In the genomic region with DNA sequence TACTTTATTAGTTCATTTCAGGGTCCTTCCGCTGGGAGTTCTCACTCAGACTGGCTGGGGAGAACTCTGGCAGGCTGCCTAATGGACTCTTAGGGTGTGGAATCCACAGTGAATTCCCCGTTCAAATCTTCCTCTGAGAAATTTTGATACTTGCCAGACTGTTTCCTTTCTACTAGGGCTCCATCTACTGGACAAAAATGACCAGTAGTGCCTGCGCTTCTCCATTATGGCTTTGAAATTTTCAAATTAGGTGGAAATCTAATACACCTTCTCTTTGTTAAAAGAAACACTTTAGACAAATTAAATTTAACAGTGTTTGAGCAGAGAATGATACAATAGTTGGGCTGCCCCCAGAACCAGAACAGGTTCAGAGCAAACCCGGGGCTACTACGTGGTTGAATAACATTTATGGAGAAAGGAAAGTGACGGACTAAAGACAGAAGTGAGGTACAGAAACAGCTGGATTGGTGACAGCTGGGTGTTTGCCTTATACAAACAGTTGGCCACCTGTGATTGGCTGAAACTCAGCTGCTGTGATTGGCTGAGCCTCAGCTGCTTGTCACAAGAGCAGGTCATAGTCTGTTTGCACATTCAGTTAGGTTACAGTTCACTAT, we compare ENCODE assay signal across 8 cellular contexts. TPM values are rescaled to one million over a fixed set of nuclear protein-coding genes. Genes with fewer than 3 reads are reported as not detected.
A peak's percentile ranks its signal among the peaks of the same experiment; 100 is the strongest.
DNase-seq lines count a peak whose midpoint lies in the region; ATAC-seq, FAIRE-seq and TF ChIP-seq lines count a peak whose summit lies in the region.

No MANE protein-coding gene starts in this region.

- WGBS in K562 (ENCODE audit: insufficient coverage, low coverage, missing lambda C conversion rate), result 25% methylated on average over 6 of the region's 6 CpGs

- POLR2A ChIA-PET in K562 (lab: Yijun Ruan, JAX), result interaction anchor here (0.6 to 0.9 kb wide), 4 partner anchors 49 to 201 kb away, joined by 3 read pairs; no protein-coding TSS in a partner anchor

- FAIRE-seq in GM18507 (lab: Jason Lieb, UNC), result peak; percentile 75
- peak; percentile 87 for FAIRE-seq in K562 (lab: Jason Lieb, UNC)

- H2AFZ ChIP-seq in OCI-LY1 (ENCODE audit: low read length) (peak overlapping the region; percentile 42), K562 (ENCODE audit: low read depth, low read length) (peak overlapping the region; percentile 61)

- H3K4me3 ChIP-seq in OCI-LY1 (ENCODE audit: low read depth, low read length, poor library complexity, severe bottlenecking) (peak overlapping the region; percentile 17), K562 (no peak overlapping the region), gastrocnemius medialis (peak overlapping the region; percentile 29 to 48 (median 37))

- H4K20me1 ChIP-seq in OCI-LY1 (ENCODE audit: insufficient read depth, low read length) (no peaks in the 10 kb centered on the region), K562 (replicated peaks; ENCODE audit: control insufficient read depth, insufficient read depth, low read length) (no peaks in the 10 kb centered on the region)

- peak; percentile 78 to 88 for TF ChIP-seq RAD21 in K562 (CRISPR knock-in tag; conservative IDR thresholded peaks at IDR 0.05 in 1 of 2, IDR thresholded peaks at IDR 0.05 in 1 of 2)

- no peaks in the 10 kb centered on the region for H3F3A ChIP-seq in OCI-LY1 (ENCODE audit: insufficient read depth, low read length)

- H3K9me1 ChIP-seq in K562 (ENCODE audit: control insufficient read depth, insufficient read depth, low read length), result no peaks in the 10 kb centered on the region

- BruUV-seq in K562 (replicated peaks; lab: Mats Ljungman, UMichigan), result no TSS peak

- DNase-seq in C1 segment of cervical spinal cord (lab: John Stamatoyannopoulos, UW) (peak in 9 of 14 donors; percentile 4 to 60 (median 28)), GM18507 (ENCODE audit: extremely low spot score, insufficient read length, low read depth) (no peak), KBM-7 (peak; percentile 86), K562 (ENCODE audit: extremely low read depth in 1 of 4, low spot score in 3 of 4) (peak; percentile 52 to 75 (median 54)), hypothalamus (lab: John Stamatoyannopoulos, UW) (peak in 27 of 51 donors; percentile 9 to 75 (median 40)), gastrocnemius medialis (peak; percentile 40 to 71)

- TF ChIP-seq CTCF in OCI-LY1 (IDR thresholded peaks at IDR 0.05; ENCODE audit: low read length) (peak; percentile 99), K562 (IDR thresholded peaks at IDR 0.05 in 2 of 3, conservative IDR thresholded peaks at IDR 0.05 in 1 of 3; ENCODE audit: insufficient read depth in 2 of 3, low read depth in 1 of 3, low read length in 3 of 3) (peak; percentile 69 to 83 (median 71); a peak in 5 of 6 replicates), gastrocnemius medialis (IDR thresholded peaks at IDR 0.05 in 4 of 5, conservative IDR thresholded peaks at IDR 0.05 in 1 of 5) (peak; percentile 56 to 84 (median 67))

- intact Hi-C loops in K562 (cut with micrococcal nuclease) (loop anchor here (1.0 to 5.0 kb wide), 5 partner anchors 56 to 524 kb away; a partner anchor contains a TSS), gastrocnemius medialis (cut with DNase I; ENCODE audit: low total_unique reads) (loop anchor here (1.0 to 5.0 kb wide), 4 partner anchors 52 to 430 kb away; a partner anchor contains a TSS)

- H3K9ac ChIP-seq in OCI-LY1 (ENCODE audit: low read length) (no peak overlapping the region), K562 (ENCODE audit: insufficient read depth in 1 of 2, low read depth in 2 of 2, low read length in 2 of 2) (no peak overlapping the region)

- H3K36me3 ChIP-seq in OCI-LY1 (ENCODE audit: insufficient read depth, low read length) (no peaks in the 10 kb centered on the region), K562 (ENCODE audit: control insufficient read depth, insufficient read depth, low read length) (no peaks in the 10 kb centered on the region), gastrocnemius medialis (no peaks in the 10 kb centered on the region)

- H3K4me2 ChIP-seq in OCI-LY1 (ENCODE audit: low read length), result peak overlapping the region; percentile 57
- no peak overlapping the region for H3K4me2 ChIP-seq in K562 (ENCODE audit: insufficient read depth, low read length)

- TF ChIP-seq POLR2A in K562 (conservative IDR thresholded peaks at IDR 0.05) (no peak), gastrocnemius medialis (IDR thresholded peaks at IDR 0.05) (no peak)

- CTCF ChIA-PET in K562 (lab: Yijun Ruan, JAX; ENCODE audit: low intra/inter-chr PET ratio), result interaction anchor here (0.6 to 1.3 kb wide), 5 partner anchors 9 to 1679 kb away, joined by 3 to 8 read pairs (median 3); no protein-coding TSS in a partner anchor

- ATAC-seq in K562 (peak; percentile 88), gastrocnemius medialis (peak; percentile 93), GM19328 (IDR thresholded peaks at IDR 0.05; ENCODE audit: unreplicated experiment) (no peak)

- no peak for TF ChIP-seq EP300 in K562 (IDR thresholded peaks at IDR 0.05; ENCODE audit: low read length)

- H3K9me3 ChIP-seq in OCI-LY1 (ENCODE audit: low read length) (no peaks in the 10 kb centered on the region), K562 (replicated peaks; ENCODE audit: control insufficient read depth, insufficient read depth, low read depth, low read length) (no peaks in the 10 kb centered on the region), gastrocnemius medialis (no peaks in the 10 kb centered on the region)

- H3K4me1 ChIP-seq in OCI-LY1 (ENCODE audit: insufficient read depth, low read length, severe bottlenecking) (peaks cover 11% of the 10 kb centered on the region), K562 (replicated peaks in 1 of 2; ENCODE audit: control insufficient read depth in 2 of 2, insufficient read depth in 2 of 2, low read length in 2 of 2) (peaks cover 0 to 9% of the 10 kb centered on the region in 2 experiments; a peak in 1 of 5 replicates), gastrocnemius medialis (peaks cover 0 to 3% of the 10 kb centered on the region in 2 donors)

- no peaks in the 10 kb centered on the region for H3K27me3 ChIP-seq in OCI-LY1 (ENCODE audit: insufficient read depth, low read length)
- H3K27me3 ChIP-seq in K562 (ENCODE audit: control insufficient read depth in 2 of 2, insufficient read depth in 2 of 2, low read length in 2 of 2), result no peaks in the 10 kb centered on the region
- no peaks in the 10 kb centered on the region for H3K27me3 ChIP-seq in gastrocnemius medialis

- H3K27ac ChIP-seq in OCI-LY1 (ENCODE audit: low read depth, low read length, poor library complexity, severe bottlenecking) (no peak overlapping the region), K562 (ENCODE audit: extremely low read depth, low read depth, low read length) (no peak overlapping the region), gastrocnemius medialis (peak overlapping the region; percentile 46 to 68 (median 57))

- H3K79me2 ChIP-seq in OCI-LY1 (ENCODE audit: insufficient read depth, low read length) (no peaks in the 10 kb centered on the region), K562 (ENCODE audit: control insufficient read depth, insufficient read depth, low read length) (no peaks in the 10 kb centered on the region)

- in situ Hi-C loops in KBM-7 (cut with MboI; ENCODE audit: low pct_unique_long_range_greater_than_20kb, low sequenced_read_pairs), result no loop called here
- in situ Hi-C loops in K562 (cut with MboI), result no loop called here
- in situ Hi-C loops in gastrocnemius medialis (cut with MboI; ENCODE audit: low sequenced_read_pairs in 4 of 4), result loop anchor here in 3 of 4 donors (10.0 to 25.0 kb wide), 4 partner anchors 58 to 440 kb away; no protein-coding TSS in a partner anchor

- no peaks in the 10 kb centered on the region; the same call in 1 of the 2 replicates for H3K9me2 ChIP-seq in OCI-LY1 (ENCODE audit: low read depth, low read length)

TF ChIP-seq in K562, 482 proteins besides CTCF, POLR2A, EP300 and RAD21 (continues in another document):
- no peak for TF ChIP-seq PTBP1 (IDR thresholded peaks at IDR 0.05; ENCODE audit: low read depth, low read length)
- TF ChIP-seq, protein P1, sequence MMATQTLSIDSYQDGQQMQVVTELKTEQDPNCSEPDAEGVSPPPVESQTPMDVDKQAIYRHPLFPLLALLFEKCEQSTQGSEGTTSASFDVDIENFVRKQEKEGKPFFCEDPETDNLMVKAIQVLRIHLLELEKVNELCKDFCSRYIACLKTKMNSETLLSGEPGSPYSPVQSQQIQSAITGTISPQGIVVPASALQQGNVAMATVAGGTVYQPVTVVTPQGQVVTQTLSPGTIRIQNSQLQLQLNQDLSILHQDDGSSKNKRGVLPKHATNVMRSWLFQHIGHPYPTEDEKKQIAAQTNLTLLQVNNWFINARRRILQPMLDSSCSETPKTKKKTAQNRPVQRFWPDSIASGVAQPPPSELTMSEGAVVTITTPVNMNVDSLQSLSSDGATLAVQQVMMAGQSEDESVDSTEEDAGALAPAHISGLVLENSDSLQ (IDR thresholded peaks at IDR 0.05), result peak; percentile 15; the same call in 1 of the 2 replicates
- TF ChIP-seq, protein P2, sequence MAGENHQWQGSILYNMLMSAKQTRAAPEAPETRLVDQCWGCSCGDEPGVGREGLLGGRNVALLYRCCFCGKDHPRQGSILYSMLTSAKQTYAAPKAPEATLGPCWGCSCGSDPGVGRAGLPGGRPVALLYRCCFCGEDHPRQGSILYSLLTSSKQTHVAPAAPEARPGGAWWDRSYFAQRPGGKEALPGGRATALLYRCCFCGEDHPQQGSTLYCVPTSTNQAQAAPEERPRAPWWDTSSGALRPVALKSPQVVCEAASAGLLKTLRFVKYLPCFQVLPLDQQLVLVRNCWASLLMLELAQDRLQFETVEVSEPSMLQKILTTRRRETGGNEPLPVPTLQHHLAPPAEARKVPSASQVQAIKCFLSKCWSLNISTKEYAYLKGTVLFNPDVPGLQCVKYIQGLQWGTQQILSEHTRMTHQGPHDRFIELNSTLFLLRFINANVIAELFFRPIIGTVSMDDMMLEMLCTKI (IDR thresholded peaks at IDR 0.05; ENCODE audit: partially characterized antibody), result no peak

RNA-seq across cellular contexts. Expression of a gene that starts 52.9 kb away (rescaled TPM):
- 1.3 and 3.3 TPM in 2 replicates for total RNA-seq in K562 (2011; cell fraction: chromatin; rRNA removed; ENCODE audit: low replicate concordance)
- total RNA-seq in K562 (2011; cell fraction: nucleolus; rRNA removed), result 1.4 and 1.5 TPM in 2 replicates
- total RNA-seq in K562 (2011; cell fraction: nucleoplasm; rRNA removed), result 2.3 and 6.9 TPM in 2 replicates
- total RNA-seq in K562 (2014; rRNA removed) (9.7 and 11.4 TPM in 2 replicates), K562 (2014; rRNA removed; fragmentation: Illumina TruSeq; extraction: Trizol) (13.2 and 14.5 TPM in 2 replicates), K562 (2015; rRNA removed; fragmentation: Illumina TruSeq; extraction: Trizol) (9.8 and 11.8 TPM in 2 replicates), K562 (2021) (12.9 and 14.3 TPM in 2 replicates), gastrocnemius medialis (10 to 100 TPM; 13.3 to 25.0 (median 21.3) TPM)
- polyA plus RNA-seq in K562 (2011; rRNA removed) (7.9 and 13.0 TPM in 2 replicates), K562 (2014; fragmentation: Illumina TruSeq; extraction: Trizol) (7.3 and 7.5 TPM in 2 replicates), K562 (2014; fragmentation: Nextera tagmentation; extraction: Ambion mirVana) (1 to 10 TPM; 6.4 to 6.9 TPM), K562 (2014; rRNA removed) (9.7 and 10.7 TPM in 2 replicates)
- 4.6 and 4.9 TPM in 2 replicates for polyA plus RNA-seq in K562 (2011; cell fraction: cytosol; rRNA removed)
- 1.7 and 2.3 TPM in 2 replicates for polyA plus RNA-seq in K562 (2011; cell fraction: nucleus; rRNA removed)
- 8.3 and 13.6 TPM in 2 replicates for polyA plus RNA-seq in K562 (2012)
- 6.6 and 7.9 TPM in 2 replicates for polyA minus RNA-seq in K562 (2011; rRNA and poly(A)+ RNA removed)
- polyA minus RNA-seq in K562 (2011; cell fraction: cytosol; rRNA and poly(A)+ RNA removed), result 3.6 and 4.0 TPM in 2 replicates
- polyA minus RNA-seq in K562 (2011; cell fraction: nucleus; rRNA and poly(A)+ RNA removed), result 1.6 and 2.0 TPM in 2 replicates

Comparison
In these comparisons a context has a peak if more than half of its experiments do, and no peak if none do; other contexts are left out.
1. H3K27ac ChIP-seq: peak in gastrocnemius medialis (4 of 4); none in OCI-LY1 (single experiment) and K562 (single experiment).
2. in situ Hi-C loops: an anchor here in gastrocnemius medialis (10.0 to 25.0 kb wide); none called in KBM-7 and K562.
3. Peak in every context shown above with its lines, with median percentiles within 50 percentile points of each other: CTCF ChIP-seq.